ENCODE assay signal across 1 cellular context in genomic region chr7:43922726-43923125, GRCh38.
TF ChIP-seq lines count a peak whose summit lies in the region.

No MANE protein-coding gene starts in this region.

TF ChIP-seq in K562, 482 proteins besides CTCF, POLR2A, EP300 and RAD21:
- no peak for TF ChIP-seq SMARCC2 (IDR thresholded peaks at IDR 0.05; ENCODE audit: low read depth)
- peak; percentile 55; the same call in 1 of the 2 replicates for TF ChIP-seq ZNF512 (tag; IDR thresholded peaks at IDR 0.05)
